1 cellular context compared by ENCODE assay signal in the genomic region with DNA sequence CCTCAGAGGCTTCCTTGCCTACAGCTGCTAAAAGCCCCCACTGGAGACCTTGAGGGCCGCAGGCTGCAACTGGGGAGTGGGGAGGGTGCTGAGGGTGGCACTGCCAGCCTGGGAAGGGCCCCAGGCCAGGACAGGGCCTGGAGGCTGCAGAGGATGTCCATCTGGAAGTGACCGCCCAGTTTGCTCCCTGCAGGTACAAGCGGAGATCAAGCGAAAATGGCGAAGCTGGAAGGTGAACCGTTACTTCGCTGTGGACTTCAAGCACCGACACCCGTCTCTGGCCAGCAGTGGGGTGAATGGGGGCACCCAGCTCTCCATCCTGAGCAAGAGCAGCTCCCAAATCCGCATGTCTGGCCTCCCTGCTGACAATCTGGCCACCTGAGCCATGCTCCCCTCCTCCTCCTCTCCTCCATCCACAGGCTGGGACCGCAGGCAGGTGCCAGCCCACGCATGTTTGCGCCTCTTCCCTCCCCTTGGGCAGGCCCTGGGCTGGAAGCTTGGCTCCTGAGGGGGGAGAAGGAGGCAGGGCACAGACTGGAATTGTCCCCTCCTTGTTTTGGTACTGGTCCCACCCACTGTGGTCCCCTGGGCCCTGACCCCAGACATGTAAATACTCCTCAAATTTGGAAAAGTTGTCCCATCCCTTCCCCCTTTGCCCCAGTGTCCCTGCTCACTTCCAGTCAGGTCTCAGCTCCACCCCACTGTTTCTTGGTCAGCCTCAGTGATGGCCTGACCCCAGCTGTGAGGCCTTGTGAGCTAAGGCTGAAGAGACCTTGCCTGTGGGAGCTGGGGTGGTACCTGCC.
TF ChIP-seq lines count a peak whose summit lies in the region.

No MANE protein-coding gene starts in this region.

TF ChIP-seq in H1, 55 proteins besides CTCF, POLR2A, EP300 and RAD21:
- TF ChIP-seq KDM1A (IDR thresholded peaks at IDR 0.05; ENCODE audit: borderline replicate concordance, low read length) (no peak), CHD1 (IDR thresholded peaks at IDR 0.05; ENCODE audit: low read depth, low read length) (no peak), CEBPB (IDR thresholded peaks at IDR 0.05; ENCODE audit: low read depth, low read length) (no peak), TAF7 (optimal IDR thresholded peaks at IDR 0.05; ENCODE audit: borderline replicate concordance, low read depth, low read length) (no peak), NANOG (IDR thresholded peaks at IDR 0.05; ENCODE audit: insufficient read depth, low read depth, low read length, poor library complexity, severe bottlenecking) (no peak), MAFK (IDR thresholded peaks at IDR 0.05; ENCODE audit: low read depth, low read length) (no peak), BACH1 (IDR thresholded peaks at IDR 0.05; ENCODE audit: low read length) (no peak), RXRA (IDR thresholded peaks at IDR 0.05; ENCODE audit: insufficient read depth, low read depth, low read length) (no peak), SP2 (IDR thresholded peaks at IDR 0.05; ENCODE audit: low read length) (no peak), PHF8 (conservative IDR thresholded peaks at IDR 0.05; ENCODE audit: low read depth, low read length) (no peak)
- TF ChIP-seq, protein P1, sequence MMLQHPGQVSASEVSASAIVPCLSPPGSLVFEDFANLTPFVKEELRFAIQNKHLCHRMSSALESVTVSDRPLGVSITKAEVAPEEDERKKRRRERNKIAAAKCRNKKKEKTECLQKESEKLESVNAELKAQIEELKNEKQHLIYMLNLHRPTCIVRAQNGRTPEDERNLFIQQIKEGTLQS (IDR thresholded peaks at IDR 0.05; ENCODE audit: insufficient read depth, low read depth, low read length): no peak
TF ChIP-seq in H1: peak in this region for 0.
